ENCODE assay signal across 1 cellular context in the genomic region with DNA sequence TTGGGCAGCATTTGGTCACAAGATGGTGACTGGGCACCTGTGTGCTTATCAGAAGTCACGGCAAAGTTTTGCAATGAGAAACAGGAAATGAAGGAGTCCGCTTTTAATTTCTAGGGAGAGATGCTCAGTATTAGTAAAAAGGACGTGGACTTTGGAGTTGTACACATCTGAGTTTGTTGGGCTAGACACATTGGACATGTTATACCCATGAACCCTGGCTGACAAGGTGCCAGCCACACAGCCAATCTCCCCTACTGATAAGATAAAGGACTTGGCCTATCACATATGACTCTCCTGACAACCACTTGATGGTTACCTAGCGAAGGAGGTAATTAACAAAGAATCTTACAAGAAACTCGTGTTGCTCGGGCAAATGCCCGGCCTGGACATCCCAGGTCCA.
TF ChIP-seq lines count a peak whose summit lies in the region.

No MANE protein-coding gene starts in this region.

TF ChIP-seq in H1, 55 proteins besides CTCF, POLR2A, EP300 and RAD21:
- TF ChIP-seq TAF1 (IDR thresholded peaks at IDR 0.05; ENCODE audit: low read depth, low read length) (no peak), POLR2AphosphoS5 (IDR thresholded peaks at IDR 0.05; ENCODE audit: low read depth, low read length) (no peak), HDAC2 (IDR thresholded peaks at IDR 0.05; ENCODE audit: borderline replicate concordance in 1 of 2, low read depth in 2 of 2, low read length in 2 of 2) (no peak), CBX5 (IDR thresholded peaks at IDR 0.05; ENCODE audit: low read depth, low read length) (no peak), JUND (IDR thresholded peaks at IDR 0.05; ENCODE audit: low read length) (no peak), TAF7 (optimal IDR thresholded peaks at IDR 0.05; ENCODE audit: borderline replicate concordance, low read depth, low read length) (no peak), MAFK (IDR thresholded peaks at IDR 0.05; ENCODE audit: low read depth, low read length) (no peak), CHD1 (IDR thresholded peaks at IDR 0.05; ENCODE audit: low read depth, low read length) (no peak), KDM1A (IDR thresholded peaks at IDR 0.05; ENCODE audit: borderline replicate concordance, low read length) (no peak), GTF2F1 (IDR thresholded peaks at IDR 0.05; ENCODE audit: borderline replicate concordance, low read depth, low read length) (no peak), SUZ12 (IDR thresholded peaks at IDR 0.05; ENCODE audit: low read length) (no peak), SRF (IDR thresholded peaks at IDR 0.05; ENCODE audit: low read depth, low read length) (no peak), RBBP5 (IDR thresholded peaks at IDR 0.05; ENCODE audit: borderline replicate concordance, low read depth, low read length) (no peak), SP4 (IDR thresholded peaks at IDR 0.05; ENCODE audit: low read length) (no peak), TCF12 (IDR thresholded peaks at IDR 0.05; ENCODE audit: low read depth, low read length) (no peak)
- TF ChIP-seq, protein P1, sequence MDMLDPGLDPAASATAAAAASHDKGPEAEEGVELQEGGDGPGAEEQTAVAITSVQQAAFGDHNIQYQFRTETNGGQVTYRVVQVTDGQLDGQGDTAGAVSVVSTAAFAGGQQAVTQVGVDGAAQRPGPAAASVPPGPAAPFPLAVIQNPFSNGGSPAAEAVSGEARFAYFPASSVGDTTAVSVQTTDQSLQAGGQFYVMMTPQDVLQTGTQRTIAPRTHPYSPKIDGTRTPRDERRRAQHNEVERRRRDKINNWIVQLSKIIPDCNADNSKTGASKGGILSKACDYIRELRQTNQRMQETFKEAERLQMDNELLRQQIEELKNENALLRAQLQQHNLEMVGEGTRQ (IDR thresholded peaks at IDR 0.05; ENCODE audit: low read length), result no peak
TF ChIP-seq in H1: peak in this region for 0.
